ENCODE assay signal across 2 cellular contexts in the genomic region with DNA sequence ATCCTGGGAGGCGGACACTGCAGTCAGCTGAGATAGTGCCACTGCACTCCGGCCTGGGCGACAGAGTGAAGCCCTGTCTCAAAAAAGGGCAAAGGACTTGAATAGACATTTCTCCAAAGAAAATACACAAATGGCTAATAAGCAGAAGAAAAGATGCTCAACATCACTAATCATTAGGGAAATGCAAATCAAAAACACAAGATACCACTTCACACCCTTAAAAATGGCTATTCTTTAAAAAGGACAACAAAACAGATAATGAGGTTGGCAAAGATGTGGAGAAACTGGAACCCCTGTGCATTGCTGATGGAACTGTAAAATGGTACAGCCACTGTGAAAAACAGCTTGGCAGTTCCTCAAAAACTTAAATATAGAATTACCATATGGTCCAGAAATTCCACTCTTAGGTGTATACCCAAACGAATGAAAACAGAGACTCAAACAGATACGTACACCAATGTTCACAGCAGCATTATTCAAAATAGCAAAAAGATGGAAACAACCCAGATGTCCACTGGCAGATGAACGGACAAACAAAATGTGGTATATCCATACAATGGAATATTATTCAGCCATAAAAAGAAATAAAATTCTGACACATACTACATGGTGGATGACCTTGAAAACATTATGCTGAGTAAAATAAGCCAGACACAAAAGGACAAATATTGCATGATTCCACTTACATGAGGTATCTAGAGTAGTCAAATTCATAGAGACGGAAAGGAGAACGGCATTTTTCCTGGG.
TF ChIP-seq lines count a peak whose summit lies in the region.

No MANE protein-coding gene starts in this region.

TF ChIP-seq in A549, 52 proteins besides CTCF, POLR2A, EP300 and RAD21:
- TF ChIP-seq KDM1A (IDR thresholded peaks at IDR 0.05; ENCODE audit: low read depth) (no peak), BHLHE40 (IDR thresholded peaks at IDR 0.05; ENCODE audit: low read depth, low read length) (no peak), RARB (CRISPR knock-in tag; IDR thresholded peaks at IDR 0.05) (no peak), NR3C1 (IDR thresholded peaks at IDR 0.05) (no peak), CHD4 (IDR thresholded peaks at IDR 0.05; ENCODE audit: borderline replicate concordance) (no peak), HEYL (CRISPR knock-in tag; IDR thresholded peaks at IDR 0.05) (no peak), SMC3 (IDR thresholded peaks at IDR 0.05) (no peak)
- TF ChIP-seq, protein P1, sequence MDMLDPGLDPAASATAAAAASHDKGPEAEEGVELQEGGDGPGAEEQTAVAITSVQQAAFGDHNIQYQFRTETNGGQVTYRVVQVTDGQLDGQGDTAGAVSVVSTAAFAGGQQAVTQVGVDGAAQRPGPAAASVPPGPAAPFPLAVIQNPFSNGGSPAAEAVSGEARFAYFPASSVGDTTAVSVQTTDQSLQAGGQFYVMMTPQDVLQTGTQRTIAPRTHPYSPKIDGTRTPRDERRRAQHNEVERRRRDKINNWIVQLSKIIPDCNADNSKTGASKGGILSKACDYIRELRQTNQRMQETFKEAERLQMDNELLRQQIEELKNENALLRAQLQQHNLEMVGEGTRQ (IDR thresholded peaks at IDR 0.05) = no peak

TF ChIP-seq in GM12878, 131 proteins besides CTCF, POLR2A, EP300 and RAD21:
- TF ChIP-seq ELK1 (IDR thresholded peaks at IDR 0.05; ENCODE audit: low read depth, low read length) (no peak), NFXL1 (IDR thresholded peaks at IDR 0.05; ENCODE audit: borderline replicate concordance) (peak; percentile 51; the same call in 1 of the 2 replicates)
TF ChIP-seq in GM12878: peak in this region for 1.
